Comparison of ENCODE assay signal across 9 cellular contexts in the genomic region with DNA sequence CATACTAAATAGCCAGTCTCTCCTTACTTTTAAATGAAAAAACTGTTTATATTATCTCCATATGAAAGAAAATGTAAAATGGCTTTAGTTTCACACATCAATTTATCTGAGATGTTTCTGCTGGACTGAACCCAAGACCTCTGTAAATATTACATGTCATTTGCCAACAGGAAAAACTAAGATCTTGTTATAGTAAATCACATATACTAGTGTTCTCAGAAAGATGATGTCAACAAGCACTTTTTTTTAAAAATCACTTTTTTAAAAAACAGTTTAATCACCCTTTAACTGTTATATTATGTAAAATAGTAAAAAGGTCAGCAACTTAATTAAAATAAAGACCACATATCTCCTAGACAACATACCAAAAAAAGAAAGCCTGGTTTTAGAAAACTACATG. TPM values are rescaled to one million over a fixed set of nuclear protein-coding genes. Genes with fewer than 3 reads are reported as not detected.
A peak's percentile ranks its signal among the peaks of the same experiment; 100 is the strongest.
DNase-seq lines count a peak whose midpoint lies in the region; ATAC-seq and TF ChIP-seq lines count a peak whose summit lies in the region.
"Had no signal": no experiment of that assay in that cellular context is flagged by ENCODE, and none has a peak within 500 bp of the region (broad histone marks: within the 10 kb centered on the region; RNA-seq: fewer than 3 reads in every experiment).

No MANE protein-coding gene starts in this region.

- H3K36me3 ChIP-seq in testis (ENCODE audit: low read depth, missing control alignments) = no peaks in the 10 kb centered on the region
- H3K36me3 ChIP-seq: prostate gland had no signal

- DNase-seq in activated CD8-positive, alpha-beta memory T cell treated with anti-CD3 and anti-CD28 coated beads, Interleukin-2, amount 10 ng/mL, durations not matched to agents 7 days and 5 days = no peak
- no peak for DNase-seq in activated CD8-positive, alpha-beta memory T cell treated with anti-CD3 and anti-CD28 coated beads for 24 hours
- DNase-seq in activated B cell treated with CpG ODN at 0.5 μM for 24 hours (no peak), fibroblast of the aortic adventitia (ENCODE audit: low read depth) (peak; percentile 58), testis (no peak), GM10248 (ENCODE audit: extremely low spot score) (no peak), NCI-H526 (lab: John Stamatoyannopoulos, UW) (no peak)

- H3K4me3 ChIP-seq in fibroblast of the aortic adventitia (ENCODE audit: low read depth, low read length) (no peak overlapping the region), testis (no peak overlapping the region)
- H3K4me3 ChIP-seq: prostate gland had no signal

- ATAC-seq in activated CD8-positive, alpha-beta memory T cell treated with anti-CD3 and anti-CD28 coated beads, Interleukin-2, amount 10 ng/mL, durations not matched to agents 7 days and 5 days = no peak
- ATAC-seq in activated B cell treated with CpG ODN at 0.5 μM for 24 hours (ENCODE audit: low read depth) = no peak
- no peak for ATAC-seq in HG02852 (IDR thresholded peaks at IDR 0.05; ENCODE audit: unreplicated experiment)

- peak overlapping the region; percentile 77 for H3K4me3 Mint-ChIP-seq in activated CD8-positive, alpha-beta memory T cell treated with anti-CD3 and anti-CD28 coated beads, Interleukin-2, amount 10 ng/mL, durations not matched to agents 7 days and 5 days
- H3K4me3 Mint-ChIP-seq in activated B cell treated with CpG ODN at 0.5 μM for 24 hours = no peak overlapping the region

- H3K27me3 ChIP-seq in testis = no peaks in the 10 kb centered on the region

- H3K4me1 ChIP-seq in testis = peaks cover 4% of the 10 kb centered on the region
- H3K4me1 ChIP-seq: prostate gland had no signal

- CTCF ChIA-PET in activated CD8-positive, alpha-beta memory T cell treated with anti-CD3 and anti-CD28 coated beads, Interleukin-2, amount 10 ng/mL, durations not matched to agents 7 days and 5 days (lab: Charles Lee) = no interaction called here
- CTCF ChIA-PET in activated B cell treated with CpG ODN at 0.5 μM for 24 hours (lab: Charles Lee) (no interaction called here), GM10248 (lab: Yijun Ruan, JAX) (no interaction called here)

- TF ChIP-seq POLR2A in testis (IDR thresholded peaks at IDR 0.05) = no peak

- POLR2A ChIA-PET in activated B cell treated with CpG ODN at 0.5 μM for 24 hours (lab: Charles Lee) (interaction anchor here (0.9 to 1.5 kb wide), 2 partner anchors 43 to 46 kb away, joined by 3 to 15 read pairs; a partner anchor contains a TSS), GM10248 (lab: Yijun Ruan, JAX) (no interaction called here)

- peaks cover 60% of the 10 kb centered on the region for H3K4me1 Mint-ChIP-seq in activated CD8-positive, alpha-beta memory T cell treated with anti-CD3 and anti-CD28 coated beads, Interleukin-2, amount 10 ng/mL, durations not matched to agents 7 days and 5 days
- H3K4me1 Mint-ChIP-seq in activated B cell treated with CpG ODN at 0.5 μM for 24 hours = peaks cover 44% of the 10 kb centered on the region

- peak overlapping the region; percentile 14 to 27 for H3K27ac ChIP-seq in testis

- intact Hi-C loops in activated B cell treated with CpG ODN at 0.5 μM for 24 hours (cut with micrococcal nuclease) (loop anchor here (2.0 kb wide), 1 partner anchor 889 kb away; a partner anchor contains a TSS), testis (cut with DNase I; ENCODE audit: low total_unique reads) (no loop called here)

- TF ChIP-seq CTCF in activated B cell treated with CpG ODN at 0.5 μM for 24 hours (IDR thresholded peaks at IDR 0.05) = no peak
- no peak for TF ChIP-seq CTCF in fibroblast of the aortic adventitia (IDR thresholded peaks at IDR 0.05; ENCODE audit: insufficient read depth, low read length)
- no peak for TF ChIP-seq CTCF in testis (IDR thresholded peaks at IDR 0.05)
- no peak for TF ChIP-seq CTCF in GM10248 (IDR thresholded peaks at IDR 0.05; ENCODE audit: control extremely low read depth, extremely low read depth, low read depth, missing control alignments)

- H3K9me3 Mint-ChIP-seq in activated CD8-positive, alpha-beta memory T cell treated with anti-CD3 and anti-CD28 coated beads, Interleukin-2, amount 10 ng/mL, durations not matched to agents 7 days and 5 days (ENCODE audit: low read depth) = no peaks in the 10 kb centered on the region
- no peaks in the 10 kb centered on the region for H3K9me3 Mint-ChIP-seq in activated B cell treated with CpG ODN at 0.5 μM for 24 hours

- peaks cover 38% of the 10 kb centered on the region for H3K36me3 Mint-ChIP-seq in activated CD8-positive, alpha-beta memory T cell treated with anti-CD3 and anti-CD28 coated beads, Interleukin-2, amount 10 ng/mL, durations not matched to agents 7 days and 5 days
- H3K36me3 Mint-ChIP-seq in activated B cell treated with CpG ODN at 0.5 μM for 24 hours (ENCODE audit: low read depth) = peaks cover 41% of the 10 kb centered on the region

- H3K27me3 Mint-ChIP-seq in activated CD8-positive, alpha-beta memory T cell treated with anti-CD3 and anti-CD28 coated beads, Interleukin-2, amount 10 ng/mL, durations not matched to agents 7 days and 5 days = no peaks in the 10 kb centered on the region
- no peaks in the 10 kb centered on the region for H3K27me3 Mint-ChIP-seq in activated B cell treated with CpG ODN at 0.5 μM for 24 hours

- no peaks in the 10 kb centered on the region for H3K9me3 ChIP-seq in testis
- H3K9me3 ChIP-seq: prostate gland had no signal

- peak overlapping the region; percentile 87 for H3K27ac Mint-ChIP-seq in activated CD8-positive, alpha-beta memory T cell treated with anti-CD3 and anti-CD28 coated beads, Interleukin-2, amount 10 ng/mL, durations not matched to agents 7 days and 5 days
- H3K27ac Mint-ChIP-seq in activated B cell treated with CpG ODN at 0.5 μM for 24 hours = peak overlapping the region; percentile 84

RNA-seq across cellular contexts. Expression of a gene that starts 46.3 kb away (rescaled TPM):
- total RNA-seq in activated CD8-positive, alpha-beta memory T cell treated with anti-CD3 and anti-CD28 coated beads, Interleukin-2, amount 10 ng/mL, durations not matched to agents 7 days and 5 days = 10 to 100 TPM; 65.4 to 82.7 TPM
- total RNA-seq in activated B cell treated with CpG ODN at 0.5 μM for 24 hours = 66.4 and 76.5 TPM in 2 replicates
- 29.4 and 41.5 TPM in 2 replicates for total RNA-seq in fibroblast of the aortic adventitia (ENCODE audit: low replicate concordance)
- total RNA-seq in testis = 10 to 100 TPM; 37.4 to 41.5 TPM
- 24.5 TPM for polyA plus RNA-seq in testis (ENCODE audit: insufficient read depth, low read depth, low replicate concordance)
